In the genomic region with DNA sequence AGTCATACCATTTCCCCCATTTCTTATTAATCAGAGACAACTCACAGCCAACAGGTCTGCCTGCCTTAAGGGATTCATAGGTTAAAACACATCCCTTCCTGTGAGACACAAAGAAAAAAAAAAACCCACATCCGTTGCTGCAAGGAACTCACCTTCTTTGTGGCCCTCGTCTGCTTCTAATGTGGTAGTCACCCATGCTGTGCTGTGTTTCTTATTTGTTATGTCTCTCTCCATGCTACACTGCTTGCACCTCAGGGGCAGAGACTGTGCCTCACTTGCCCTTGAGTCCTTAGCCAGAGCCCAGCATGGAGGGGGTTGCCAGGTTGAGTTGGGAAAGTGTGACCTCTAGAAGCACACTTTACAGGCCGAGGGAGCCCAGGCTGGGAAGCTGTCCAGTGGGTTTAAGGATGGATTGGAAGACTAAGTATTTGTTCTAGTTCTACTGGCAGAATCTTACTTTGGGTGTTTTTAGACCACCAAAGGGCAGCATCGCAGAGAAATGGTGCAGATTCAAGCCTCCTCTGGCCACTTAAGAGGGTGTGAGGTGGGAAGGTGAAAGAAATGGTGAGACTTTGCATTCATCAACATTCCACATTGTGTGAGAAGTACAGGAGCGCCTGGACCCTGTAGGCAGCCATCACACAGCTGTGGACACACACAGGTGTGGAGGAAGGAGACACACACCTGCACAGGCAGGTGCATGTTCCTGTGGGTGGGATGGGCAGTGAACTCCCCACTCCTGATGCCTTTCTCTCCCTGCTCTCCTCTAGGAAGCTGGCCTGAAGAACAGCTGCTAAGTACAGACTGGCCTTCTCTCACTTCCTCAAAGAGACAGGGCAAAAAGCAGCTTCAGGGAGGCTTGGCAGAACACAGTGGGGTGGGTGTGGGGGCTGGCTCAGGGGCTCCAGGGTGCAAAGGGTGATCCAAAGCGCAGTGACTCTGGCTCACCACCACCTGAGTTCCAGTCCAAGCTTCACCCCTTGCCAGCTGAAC, we compare ENCODE assay signal across 9 cellular contexts. TPM values are rescaled to one million over a fixed set of nuclear protein-coding genes. Genes with fewer than 3 reads are reported as not detected.
DNase-seq lines count a peak whose midpoint lies in the region; ATAC-seq and TF ChIP-seq lines count a peak whose summit lies in the region.
"Had no signal": no experiment of that assay in that cellular context is flagged by ENCODE, and none has a peak within 500 bp of the region (broad histone marks: within the 10 kb centered on the region; RNA-seq: fewer than 3 reads in every experiment).

No MANE protein-coding gene starts in this region.

- H3K9me3 Mint-ChIP-seq in CD4-positive, CD25-positive, alpha-beta regulatory T cell: no peaks in the 10 kb centered on the region

- intact Hi-C loops in colonic mucosa (cut with DNase I): no loop called here

- peak overlapping the region; percentile 74 for H3K4me3 ChIP-seq in CD4-positive, CD25-positive, alpha-beta regulatory T cell (ENCODE audit: low read depth, low read length)
- H3K4me3 ChIP-seq in colonic mucosa: no peak overlapping the region

- no peaks in the 10 kb centered on the region for H3K27me3 ChIP-seq in CD4-positive, CD25-positive, alpha-beta regulatory T cell (ENCODE audit: control insufficient read depth, insufficient read depth, low read length)
- H3K27me3 ChIP-seq in colonic mucosa: no peaks in the 10 kb centered on the region

- ATAC-seq in CD4-positive, CD25-positive, alpha-beta regulatory T cell (ENCODE audit: low read depth in 2 of 2): peak; percentile 89 to 90
- peak; percentile 77 for ATAC-seq in GM19463 (IDR thresholded peaks at IDR 0.05; ENCODE audit: unreplicated experiment)
- ATAC-seq in HG02840 (IDR thresholded peaks at IDR 0.05; ENCODE audit: low FRiP score, unreplicated experiment): no peak

- peaks cover 26% of the 10 kb centered on the region for H3K36me3 Mint-ChIP-seq in CD4-positive, CD25-positive, alpha-beta regulatory T cell

- peak overlapping the region; percentile 90 to 99 (median 94) for H3K27ac Mint-ChIP-seq in CD4-positive, CD25-positive, alpha-beta regulatory T cell

- DNase-seq in CD4-positive, CD25-positive, alpha-beta regulatory T cell: peak; percentile 45 to 95 (median 88)
- DNase-seq in NAMALWA (ENCODE audit: low spot score): peak; percentile 51
- no peak for DNase-seq in colonic mucosa
- no peak for DNase-seq in cerebellar nuclear complex (lab: John Stamatoyannopoulos, UW)
- no peak for DNase-seq in RKO (ENCODE audit: low spot score)
- no peak for DNase-seq in NCI-H2227 (lab: John Stamatoyannopoulos, UW; ENCODE audit: unreplicated experiment)

- peaks cover 29 to 89% (median 64%) of the 10 kb centered on the region in 4 donors for H3K4me1 Mint-ChIP-seq in CD4-positive, CD25-positive, alpha-beta regulatory T cell

- H3K4me3 Mint-ChIP-seq in CD4-positive, CD25-positive, alpha-beta regulatory T cell: peak overlapping the region; percentile 76 to 90 (median 80)

- H3K4me1 ChIP-seq in CD4-positive, CD25-positive, alpha-beta regulatory T cell (ENCODE audit: control insufficient read depth, insufficient read depth, low read length, poor library complexity, severe bottlenecking): peaks cover 90% of the 10 kb centered on the region
- H3K4me1 ChIP-seq in colonic mucosa: no peaks in the 10 kb centered on the region

- H3K27ac ChIP-seq in CD4-positive, CD25-positive, alpha-beta regulatory T cell (ENCODE audit: insufficient read depth, low read length, poor library complexity, severe bottlenecking): peak overlapping the region; percentile 79
- peak overlapping the region; percentile 26 for H3K27ac ChIP-seq in colonic mucosa
- H3K27ac ChIP-seq: VCaP had no signal

- no peaks in the 10 kb centered on the region for H3K27me3 Mint-ChIP-seq in CD4-positive, CD25-positive, alpha-beta regulatory T cell

- H3K9me3 ChIP-seq in CD4-positive, CD25-positive, alpha-beta regulatory T cell (ENCODE audit: control insufficient read depth in 2 of 2, low read length in 2 of 2): no peaks in the 10 kb centered on the region
- no peaks in the 10 kb centered on the region for H3K9me3 ChIP-seq in colonic mucosa

- H3K36me3 ChIP-seq in CD4-positive, CD25-positive, alpha-beta regulatory T cell (ENCODE audit: control insufficient read depth, insufficient read depth, low read length): peaks cover 4% of the 10 kb centered on the region
- H3K36me3 ChIP-seq in colonic mucosa: peaks cover 4% of the 10 kb centered on the region

- no peak for TF ChIP-seq CTCF in colonic mucosa (IDR thresholded peaks at IDR 0.05)

- no peak overlapping the region for H3K9ac ChIP-seq in colonic mucosa (ENCODE audit: low read depth in 2 of 2, low read length in 2 of 2)

RNA-seq across cellular contexts. Expression of gene GLB1, which starts 48.8 kb away (rescaled TPM):
- 42.2 TPM for total RNA-seq in CD4-positive, CD25-positive, alpha-beta regulatory T cell
- 10 to 100 TPM; 52.7 to 73.2 (median 63.8) TPM for polyA plus RNA-seq in CD4-positive, CD25-positive, alpha-beta regulatory T cell
- total RNA-seq in colonic mucosa: 10 to 100 TPM; 75.0 to 93.8 TPM

RNA-seq across cellular contexts. Expression of gene TMPPE, which starts 48.8 kb away (rescaled TPM):
- total RNA-seq in CD4-positive, CD25-positive, alpha-beta regulatory T cell: 11.3 TPM
- polyA plus RNA-seq in CD4-positive, CD25-positive, alpha-beta regulatory T cell: 1 to 10 TPM in 3 of 4 donors, under 1 TPM in 1; 0.99 to 2.0 (median 1.9) TPM
- total RNA-seq in colonic mucosa: 10 to 100 TPM; 10.9 to 14.6 TPM

Comparison
In these comparisons a context has a peak if more than half of its experiments do, and no peak if none do; other contexts are left out.
1. DNase-seq: peak in CD4-positive, CD25-positive, alpha-beta regulatory T cell (3 of 3) and NAMALWA (single experiment); none in colonic mucosa (single experiment), cerebellar nuclear complex (0 of 2), RKO (single experiment) and NCI-H2227 (single experiment).